In genomic region chr12:95733156-95733825, GRCh38 we compare ENCODE assay signal across 13 cellular contexts. TPM values are rescaled to one million over a fixed set of nuclear protein-coding genes. Genes with fewer than 3 reads are reported as not detected.
DNase-seq lines count a peak whose midpoint lies in the region; ATAC-seq and TF ChIP-seq lines count a peak whose summit lies in the region.
"Had no signal": no experiment of that assay in that cellular context is flagged by ENCODE, and none has a peak within 500 bp of the region (broad histone marks: within the 10 kb centered on the region; RNA-seq: fewer than 3 reads in every experiment).

No MANE protein-coding gene starts in this region.

- H3K27ac ChIP-seq in tibial artery (peak overlapping the region; percentile 68 to 70), endodermal cell (ENCODE audit: low read depth, low read length) (no peak overlapping the region)
- H3K27ac ChIP-seq: neutrophil had no signal

- 91% methylated on average over 2 of the region's 3 CpGs; no CpG with 5 or more reads in 1 of the 2 experiments for WGBS in endodermal cell (ENCODE audit: insufficient coverage in 1 of 2, insufficient read length in 1 of 2), 2 experiments

- ATAC-seq in HG03469 (IDR thresholded peaks at IDR 0.05; ENCODE audit: unreplicated experiment), result no peak

- DNase-seq in HS-5 (ENCODE audit: low read depth) (peak; percentile 68), astrocyte of the spinal cord (ENCODE audit: low read depth, low spot score) (peak; percentile 91), kidney tubule cell (ENCODE audit: low spot score) (peak; percentile 13), tibial artery (no peak), NCI-H510A treated with DMSO at 0.1 percent for 48 hours (lab: John Stamatoyannopoulos, UW) (no peak), KBM-7 (no peak), endodermal cell (no peak)
- DNase-seq: activated gamma-delta T cell, erythroblast, NCI-H2029 treated with DMSO at 0.1 percent for 48 hours, T-helper 1 cell had no signal

- in situ Hi-C loops in astrocyte of the spinal cord (cut with HindIII; ENCODE audit: low sequenced_read_pairs), result no loop called here
- in situ Hi-C loops in KBM-7 (cut with MboI; ENCODE audit: low pct_unique_long_range_greater_than_20kb, low sequenced_read_pairs), result no loop called here

- no peak for TF ChIP-seq CTCF in astrocyte of the spinal cord (IDR thresholded peaks at IDR 0.05; ENCODE audit: low read depth, low read length)
- TF ChIP-seq CTCF in tibial artery (IDR thresholded peaks at IDR 0.05), result no peak
- no peak for TF ChIP-seq CTCF in endodermal cell (conservative IDR thresholded peaks at IDR 0.05)

- H3K4me1 Mint-ChIP-seq in endodermal cell, result peaks cover 2% of the 10 kb centered on the region

- H3K27me3 ChIP-seq in tibial artery, result no peaks in the 10 kb centered on the region
- H3K27me3 ChIP-seq in endodermal cell (ENCODE audit: control insufficient read depth, insufficient read depth, low read length, poor library complexity, severe bottlenecking), result no peaks in the 10 kb centered on the region

- H3K9me3 ChIP-seq in tibial artery (no peaks in the 10 kb centered on the region), endodermal cell (ENCODE audit: control insufficient read depth, low read length) (peaks cover 22% of the 10 kb centered on the region)
- H3K9me3 ChIP-seq: neutrophil had no signal

- no peak overlapping the region for H3K4me3 ChIP-seq in astrocyte of the spinal cord (ENCODE audit: low read depth, low read length)
- no peak overlapping the region for H3K4me3 ChIP-seq in tibial artery
- H3K4me3 ChIP-seq in endodermal cell (ENCODE audit: low read length), result no peak overlapping the region

- H3K4me3 Mint-ChIP-seq in endodermal cell, result no peak overlapping the region

- H3K36me3 ChIP-seq in tibial artery (peaks cover 0 to 10% (median 0%) of the 10 kb centered on the region in 3 donors), endodermal cell (ENCODE audit: control insufficient read depth, insufficient read depth, low read length) (peaks cover 94% of the 10 kb centered on the region)
- H3K36me3 ChIP-seq: neutrophil had no signal

- peaks cover 89% of the 10 kb centered on the region for H3K36me3 Mint-ChIP-seq in endodermal cell (ENCODE audit: low read depth)

- H3K27me3 Mint-ChIP-seq in endodermal cell (ENCODE audit: insufficient read depth), result no peaks in the 10 kb centered on the region

- peaks cover 0 to 71% (median 38%) of the 10 kb centered on the region in 4 donors for H3K4me1 ChIP-seq in tibial artery
- H3K4me1 ChIP-seq in endodermal cell (ENCODE audit: control insufficient read depth, insufficient read depth, low read length), result no peaks in the 10 kb centered on the region

- intact Hi-C loops in tibial artery (cut with DNase I; ENCODE audit: low total_unique reads), result no loop called here

- H3K9ac ChIP-seq in endodermal cell (ENCODE audit: extremely low read depth, low read length, poor library complexity, severe bottlenecking), result no peak overlapping the region

- peaks cover 6% of the 10 kb centered on the region for H3K9me3 Mint-ChIP-seq in endodermal cell

- H3K27ac Mint-ChIP-seq in endodermal cell, result no peak overlapping the region

RNA-seq across cellular contexts. Expression of gene NTN4, which starts 57.3 kb away (rescaled TPM):
- total RNA-seq in endodermal cell, result 10 to 100 TPM; 57.4 to 58.2 TPM
- 14.5 TPM for polyA plus RNA-seq in endodermal cell (2013, experiment 1 of 2)
- polyA plus RNA-seq in endodermal cell (2013, experiment 2 of 2), result 15.6 TPM

Comparison
In these comparisons a context has a peak if more than half of its experiments do, and no peak if none do; other contexts are left out.
1. DNase-seq: peak in HS-5 (single experiment), astrocyte of the spinal cord (single experiment) and kidney tubule cell (single experiment); none in tibial artery (0 of 2), NCI-H510A treated with DMSO at 0.1 percent for 48 hours (single experiment), KBM-7 (single experiment) and endodermal cell (single experiment).